24 cellular contexts compared by ENCODE assay signal in genomic region chr11:45143494-45143893, GRCh38.
"Had no signal": no experiment of that assay in that cellular context is flagged by ENCODE, and none has a peak within 500 bp of the region (broad histone marks: within the 10 kb centered on the region; RNA-seq: fewer than 3 reads in every experiment).

No MANE protein-coding gene starts in this region.

- H3K9me3 Mint-ChIP-seq: effector memory CD8-positive, alpha-beta T cell; mesothelial cell of epicardium; naive B cell; stimulated activated effector memory CD8-positive, alpha-beta T cell treated with anti-CD3 and anti-CD28 coated beads, Interleukin-12 subunit alpha, Interleukin-12 subunit beta, amount 100 ng/mL, for 72 hours had no signal

- H3K4me3 ChIP-seq: coronary artery, lung, mucosa of descending colon, prostate gland, right atrium auricular region, sigmoid colon, stomach, thyroid gland had no signal

- H3K27me3 ChIP-seq: right atrium auricular region, sigmoid colon, thyroid gland had no signal

- DNase-seq: dermis blood vessel endothelial cell; effector memory CD8-positive, alpha-beta T cell; erythroblast; hypothalamus; left ventricle myocardium superior; mesenchymal stem cell; mucosa of descending colon; naive B cell; stimulated activated CD4-positive, alpha-beta T cell treated with anti-CD3 and anti-CD28 coated beads, Interleukin-2, amount 100 ng/mL, for 24 hours; stimulated activated CD4-positive, alpha-beta T cell treated with anti-CD3 and anti-CD28 coated beads, Interleukin-4, amount 100 ng/mL, for 24 hours; stimulated activated naive CD4-positive, alpha-beta T cell treated with Interleukin-2 at 50 U/mL for 16 hours; stomach; thyroid gland; trophoblast cell had no signal

- FAIRE-seq: endometrium, frontal cortex, keratinocyte had no signal

- H3K9me3 ChIP-seq: mucosa of descending colon, prostate gland, right atrium auricular region, sigmoid colon, stomach, thyroid gland had no signal

- ATAC-seq: effector memory CD8-positive, alpha-beta T cell; left ventricle myocardium superior; mucosa of descending colon; stimulated activated effector memory CD8-positive, alpha-beta T cell treated with anti-CD3 and anti-CD28 coated beads, Interleukin-12 subunit alpha, Interleukin-12 subunit beta, amount 100 ng/mL, for 72 hours had no signal

- H3K36me3 ChIP-seq: prostate gland, right atrium auricular region, sigmoid colon, stomach, thyroid gland had no signal

- H3K27ac Mint-ChIP-seq: effector memory CD8-positive, alpha-beta T cell; mesothelial cell of epicardium; stimulated activated effector memory CD8-positive, alpha-beta T cell treated with anti-CD3 and anti-CD28 coated beads, Interleukin-12 subunit alpha, Interleukin-12 subunit beta, amount 100 ng/mL, for 72 hours had no signal

- H3K4me1 ChIP-seq: prostate gland had no signal

- H3K27ac ChIP-seq: coronary artery, prostate gland, right atrium auricular region, sigmoid colon, stomach, thyroid gland had no signal

- H3K36me3 Mint-ChIP-seq: mesothelial cell of epicardium, naive B cell had no signal

- H3K4me3 Mint-ChIP-seq: effector memory CD8-positive, alpha-beta T cell; mesothelial cell of epicardium; stimulated activated effector memory CD8-positive, alpha-beta T cell treated with anti-CD3 and anti-CD28 coated beads, Interleukin-12 subunit alpha, Interleukin-12 subunit beta, amount 100 ng/mL, for 72 hours had no signal

- H3K27me3 Mint-ChIP-seq: effector memory CD8-positive, alpha-beta T cell had no signal
